Comparison of ENCODE assay signal across 15 cellular contexts in genomic region chr1:36731226-36732037, GRCh38.
DNase-seq lines count a peak whose midpoint lies in the region; FAIRE-seq and TF ChIP-seq lines count a peak whose summit lies in the region.
"Had no signal": no experiment of that assay in that cellular context is flagged by ENCODE, and none has a peak within 500 bp of the region (broad histone marks: within the 10 kb centered on the region; RNA-seq: fewer than 3 reads in every experiment).

No MANE protein-coding gene starts in this region.

- no peak for DNase-seq in D721Med (ENCODE audit: insufficient read length, low spot score)
- DNase-seq in NCI-H526 treated with DMSO at 0.1 percent for 48 hours (lab: John Stamatoyannopoulos, UW) = peak; percentile 11
- peak; percentile 34 for DNase-seq in iPS-NIHi11 (ENCODE audit: low spot score)
- DNase-seq in osteocyte (ENCODE audit: extremely low spot score, unreplicated experiment) = no peak
- DNase-seq in occipital lobe (lab: John Stamatoyannopoulos, UW) = no peak
- DNase-seq in CD14-positive monocyte (ENCODE audit: low spot score) = no peak
- DNase-seq: activated CD4-positive, alpha-beta memory T cell treated with anti-CD3 and anti-CD28 coated beads, Interleukin-2, amount 10 ng/mL, durations not matched to agents 7 days and 5 days; foreskin keratinocyte; HCEC 1CT; naive thymus-derived CD4-positive, alpha-beta T cell; NCI-H226 had no signal

- intact Hi-C loops in CD14-positive monocyte (cut with micrococcal nuclease) = no loop called here

- no peak for FAIRE-seq in D721Med (lab: Jason Lieb, UNC)
- FAIRE-seq: GM12892, TTC549 had no signal

- H3K36me3 Mint-ChIP-seq in osteocyte (ENCODE audit: unreplicated experiment) = no peaks in the 10 kb centered on the region
- no peaks in the 10 kb centered on the region for H3K36me3 Mint-ChIP-seq in CD14-positive monocyte
- H3K36me3 Mint-ChIP-seq: naive thymus-derived CD4-positive, alpha-beta T cell had no signal

- H3K4me1 Mint-ChIP-seq in osteocyte (ENCODE audit: unreplicated experiment) (no peaks in the 10 kb centered on the region), CD14-positive monocyte (no peaks in the 10 kb centered on the region)

- TF ChIP-seq CTCF in D721Med (IDR thresholded peaks at IDR 0.05; ENCODE audit: insufficient read depth, missing control alignments) (peak; percentile 4), GM12872 (IDR thresholded peaks at IDR 0.05; ENCODE audit: insufficient read depth, low read depth, low read length) (peak; percentile 33; the same call in 2 of the 3 replicates), osteocyte (IDR thresholded peaks at IDR 0.05) (no peak), CD14-positive monocyte (IDR thresholded peaks at IDR 0.05) (no peak)

- no peak overlapping the region for H3K27ac Mint-ChIP-seq in osteocyte (ENCODE audit: unreplicated experiment)
- no peak overlapping the region for H3K27ac Mint-ChIP-seq in CD14-positive monocyte
- H3K27ac Mint-ChIP-seq: activated CD4-positive, alpha-beta memory T cell treated with anti-CD3 and anti-CD28 coated beads, Interleukin-2, amount 10 ng/mL, durations not matched to agents 7 days and 5 days; activated T-helper 2 cell treated with anti-CD3 and anti-CD28 coated beads, Interferon-gamma antibody, Interleukin-2, Interleukin-4, amounts not matched to agents 10 μg/mL and 5 μg/mL and 100 μg/mL, durations not matched to agents 14 hours and 24 hours and 36 hours; naive thymus-derived CD4-positive, alpha-beta T cell had no signal

- no peak overlapping the region for H3K4me3 Mint-ChIP-seq in osteocyte (ENCODE audit: unreplicated experiment)
- H3K4me3 Mint-ChIP-seq in CD14-positive monocyte = no peak overlapping the region
- H3K4me3 Mint-ChIP-seq: activated CD4-positive, alpha-beta memory T cell treated with anti-CD3 and anti-CD28 coated beads, Interleukin-2, amount 10 ng/mL, durations not matched to agents 7 days and 5 days; naive thymus-derived CD4-positive, alpha-beta T cell had no signal

- H3K27me3 Mint-ChIP-seq in osteocyte (ENCODE audit: unreplicated experiment) (no peaks in the 10 kb centered on the region), CD14-positive monocyte (ENCODE audit: low read depth in 3 of 3) (peaks cover 18 to 39% (median 28%) of the 10 kb centered on the region in 3 donors)

- H3K9me3 Mint-ChIP-seq in osteocyte (ENCODE audit: unreplicated experiment) (no peaks in the 10 kb centered on the region), CD14-positive monocyte (peaks cover 0 to 2% (median 0%) of the 10 kb centered on the region in 7 donors)
- H3K9me3 Mint-ChIP-seq: activated CD4-positive, alpha-beta memory T cell treated with anti-CD3 and anti-CD28 coated beads, Interleukin-2, amount 10 ng/mL, durations not matched to agents 7 days and 5 days; activated T-helper 2 cell treated with anti-CD3 and anti-CD28 coated beads, Interferon-gamma antibody, Interleukin-2, Interleukin-4, amounts not matched to agents 10 μg/mL and 5 μg/mL and 100 μg/mL, durations not matched to agents 14 hours and 24 hours and 36 hours; naive thymus-derived CD4-positive, alpha-beta T cell had no signal

Comparison
In these comparisons a context has a peak if more than half of its experiments do, and no peak if none do; other contexts are left out.
1. DNase-seq: peak in NCI-H526 treated with DMSO at 0.1 percent for 48 hours (single experiment) and iPS-NIHi11 (single experiment); none in D721Med (single experiment), osteocyte (single experiment), occipital lobe (single experiment) and CD14-positive monocyte (single experiment).
2. CTCF ChIP-seq: peak in D721Med (single experiment) and GM12872 (single experiment); none in osteocyte (single experiment) and CD14-positive monocyte (single experiment).